In the genomic region with DNA sequence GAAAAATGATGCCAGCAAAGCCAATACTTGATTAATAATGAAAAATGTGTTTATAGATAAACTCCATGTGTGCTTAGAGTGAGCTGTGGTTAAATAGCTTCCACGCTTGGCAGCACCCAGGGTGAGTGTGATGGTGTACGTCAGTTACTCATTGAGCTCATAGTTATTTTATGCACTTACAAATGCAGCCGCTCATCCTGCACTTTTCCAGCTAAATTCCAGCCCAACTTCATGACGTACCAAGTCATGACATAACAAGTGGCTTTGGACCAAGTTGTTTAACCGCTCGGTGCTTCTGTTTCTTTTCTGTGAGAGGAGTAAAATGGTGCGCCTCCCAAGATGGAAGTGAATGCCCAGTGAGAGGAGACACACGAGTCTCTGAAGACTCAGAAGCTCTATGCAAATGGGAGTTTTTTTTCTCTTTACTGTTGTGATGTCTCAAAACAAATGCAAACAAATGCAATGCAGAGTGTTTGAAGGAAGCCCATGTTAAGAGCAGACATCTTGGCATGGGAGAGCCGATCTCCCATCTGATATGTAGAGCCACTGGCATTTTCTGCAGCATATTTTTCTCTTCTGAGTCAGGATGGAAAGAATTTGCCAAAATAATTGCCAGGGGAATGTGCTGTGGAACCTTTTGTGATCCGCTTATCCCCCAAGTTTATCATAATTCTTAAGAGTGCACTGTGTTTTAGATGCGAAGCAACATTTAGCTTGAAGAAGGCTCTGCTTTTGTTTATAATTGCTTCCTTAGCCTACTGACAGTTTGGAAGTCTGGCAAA, we compare ENCODE assay signal across 14 cellular contexts.
A peak's percentile ranks its signal among the peaks of the same experiment; 100 is the strongest.
DNase-seq lines count a peak whose midpoint lies in the region; ATAC-seq lines count a peak whose summit lies in the region.
"Had no signal": no experiment of that assay in that cellular context is flagged by ENCODE, and none has a peak within 500 bp of the region (broad histone marks: within the 10 kb centered on the region; RNA-seq: fewer than 3 reads in every experiment).

No MANE protein-coding gene starts in this region.

- H3K4me1 ChIP-seq in SJSA1 (replicated peaks), result peaks cover 21% of the 10 kb centered on the region
- H3K4me1 ChIP-seq: body of pancreas, vagina had no signal

- DNase-seq in AG20443 (ENCODE audit: low spot score) (peak; percentile 89), SJSA1 (ENCODE audit: low read depth in 1 of 2, low spot score in 2 of 2) (peak in 1 of 2 experiments; percentile 52), fibroblast of peridontal ligament (ENCODE audit: extremely low read depth) (peak; percentile 86), renal cortical epithelial cell (ENCODE audit: low read depth) (peak; percentile 83), NCI-H1105 (lab: John Stamatoyannopoulos, UW) (no peak), retina (no peak)
- DNase-seq: body of pancreas; CD8-positive, alpha-beta T cell; NCI-H748 treated with DMSO at 0.1 percent for 48 hours; nephron progenitor cell had no signal

- ATAC-seq in HG03139 (IDR thresholded peaks at IDR 0.05; ENCODE audit: unreplicated experiment), result no peak
- ATAC-seq in HG03520 (IDR thresholded peaks at IDR 0.05; ENCODE audit: unreplicated experiment), result no peak
- ATAC-seq: body of pancreas; CD8-positive, alpha-beta T cell had no signal

- H3K27ac ChIP-seq in SJSA1, result peak overlapping the region; percentile 42
- H3K27ac ChIP-seq: body of pancreas, vagina, VCaP had no signal

- no peaks in the 10 kb centered on the region; the same call in 1 of the 2 replicates for H3K9me3 ChIP-seq in SJSA1 (replicated peaks)
- H3K9me3 ChIP-seq: body of pancreas, vagina had no signal

- peaks cover 9% of the 10 kb centered on the region; the same call in 1 of the 2 replicates for H3K36me3 ChIP-seq in SJSA1
- H3K36me3 ChIP-seq: vagina had no signal

- H3K27me3 ChIP-seq in SJSA1 (replicated peaks), result no peaks in the 10 kb centered on the region
- H3K27me3 ChIP-seq: body of pancreas, vagina had no signal

- no peak overlapping the region for H3K4me3 ChIP-seq in SJSA1
- H3K4me3 ChIP-seq: body of pancreas, vagina had no signal

Comparison
In these comparisons a context has a peak if more than half of its experiments do, and no peak if none do; other contexts are left out.
1. DNase-seq: peak in AG20443 (single experiment), fibroblast of peridontal ligament (single experiment) and renal cortical epithelial cell (single experiment); none in NCI-H1105 (single experiment) and retina (single experiment).